12 cellular contexts compared by ENCODE assay signal in genomic region chr12:51683763-51684357, GRCh38.
A peak's percentile ranks its signal among the peaks of the same experiment; 100 is the strongest.
DNase-seq lines count a peak whose midpoint lies in the region; ATAC-seq and TF ChIP-seq lines count a peak whose summit lies in the region.
"Had no signal": no experiment of that assay in that cellular context is flagged by ENCODE, and none has a peak within 500 bp of the region (broad histone marks: within the 10 kb centered on the region; RNA-seq: fewer than 3 reads in every experiment).

No MANE protein-coding gene starts in this region.

- H3K9me3 ChIP-seq in T-helper 17 cell (ENCODE audit: control insufficient read depth, low read length, poor library complexity, severe bottlenecking) = no peaks in the 10 kb centered on the region
- H3K9me3 ChIP-seq: esophagus muscularis mucosa had no signal

- H3K4me1 Mint-ChIP-seq in osteocyte (ENCODE audit: unreplicated experiment) (peaks cover 38% of the 10 kb centered on the region), T-helper 17 cell (no peaks in the 10 kb centered on the region)
- H3K4me1 Mint-ChIP-seq: activated naive CD4-positive, alpha-beta T cell treated with anti-CD3 and anti-CD28 coated beads, Interleukin-2, amount 50 U/mL, for 24 hours; naive B cell had no signal

- H3K27ac ChIP-seq in epithelial cell of prostate = peak overlapping the region; percentile 62
- H3K27ac ChIP-seq: esophagus muscularis mucosa had no signal

- no peaks in the 10 kb centered on the region for H3K9me3 Mint-ChIP-seq in osteocyte (ENCODE audit: unreplicated experiment)
- H3K9me3 Mint-ChIP-seq: activated naive CD4-positive, alpha-beta T cell treated with anti-CD3 and anti-CD28 coated beads, Interleukin-2, amount 50 U/mL, for 24 hours; naive B cell had no signal

- peak; percentile 13 for DNase-seq in Daoy (ENCODE audit: low read depth)
- peak; percentile 36 for DNase-seq in NCI-H774 (lab: John Stamatoyannopoulos, UW)
- peak; percentile 26 for DNase-seq in epithelial cell of prostate (ENCODE audit: low read depth, low spot score)
- no peak for DNase-seq in osteocyte (ENCODE audit: extremely low spot score, unreplicated experiment)
- no peak for DNase-seq in SIG-M5 (lab: John Stamatoyannopoulos, UW)
- no peak for DNase-seq in NCI-H1105 (lab: John Stamatoyannopoulos, UW)
- no peak for DNase-seq in T-helper 17 cell
- no peak for DNase-seq in NCI-H128 (lab: John Stamatoyannopoulos, UW; ENCODE audit: unreplicated experiment)
- DNase-seq: naive B cell had no signal

- H3K36me3 Mint-ChIP-seq in osteocyte (ENCODE audit: unreplicated experiment) (no peaks in the 10 kb centered on the region), T-helper 17 cell (ENCODE audit: low read depth) (no peaks in the 10 kb centered on the region)
- H3K36me3 Mint-ChIP-seq: activated naive CD4-positive, alpha-beta T cell treated with anti-CD3 and anti-CD28 coated beads, Interleukin-2, amount 50 U/mL, for 24 hours; naive B cell had no signal

- no peak for ATAC-seq in T-helper 17 cell
- ATAC-seq: activated CD4-positive, CD25-positive, alpha-beta regulatory T cell treated with anti-CD3 and anti-CD28 coated beads, Interleukin-2, amount 50 U/mL, for 24 hours had no signal

- H3K4me3 Mint-ChIP-seq in osteocyte (ENCODE audit: unreplicated experiment) (no peak overlapping the region), T-helper 17 cell (no peak overlapping the region)
- H3K4me3 Mint-ChIP-seq: activated naive CD4-positive, alpha-beta T cell treated with anti-CD3 and anti-CD28 coated beads, Interleukin-2, amount 50 U/mL, for 24 hours; naive B cell had no signal

- no peaks in the 10 kb centered on the region for H3K27me3 Mint-ChIP-seq in osteocyte (ENCODE audit: unreplicated experiment)
- peaks cover 43% of the 10 kb centered on the region for H3K27me3 Mint-ChIP-seq in T-helper 17 cell

- H3K27ac Mint-ChIP-seq in osteocyte (ENCODE audit: unreplicated experiment) (peak overlapping the region; percentile 78), T-helper 17 cell (no peak overlapping the region)
- H3K27ac Mint-ChIP-seq: activated naive CD4-positive, alpha-beta T cell treated with anti-CD3 and anti-CD28 coated beads, Interleukin-2, amount 50 U/mL, for 24 hours; naive B cell had no signal

- TF ChIP-seq CTCF in osteocyte (IDR thresholded peaks at IDR 0.05) = no peak

Comparison
In these comparisons a context has a peak if more than half of its experiments do, and no peak if none do; other contexts are left out.
1. DNase-seq: peak in Daoy (single experiment), NCI-H774 (single experiment) and epithelial cell of prostate (single experiment); none in osteocyte (single experiment), SIG-M5 (single experiment), NCI-H1105 (single experiment), T-helper 17 cell (0 of 3) and NCI-H128 (single experiment).